1 cellular context compared by ENCODE assay signal in the genomic region with DNA sequence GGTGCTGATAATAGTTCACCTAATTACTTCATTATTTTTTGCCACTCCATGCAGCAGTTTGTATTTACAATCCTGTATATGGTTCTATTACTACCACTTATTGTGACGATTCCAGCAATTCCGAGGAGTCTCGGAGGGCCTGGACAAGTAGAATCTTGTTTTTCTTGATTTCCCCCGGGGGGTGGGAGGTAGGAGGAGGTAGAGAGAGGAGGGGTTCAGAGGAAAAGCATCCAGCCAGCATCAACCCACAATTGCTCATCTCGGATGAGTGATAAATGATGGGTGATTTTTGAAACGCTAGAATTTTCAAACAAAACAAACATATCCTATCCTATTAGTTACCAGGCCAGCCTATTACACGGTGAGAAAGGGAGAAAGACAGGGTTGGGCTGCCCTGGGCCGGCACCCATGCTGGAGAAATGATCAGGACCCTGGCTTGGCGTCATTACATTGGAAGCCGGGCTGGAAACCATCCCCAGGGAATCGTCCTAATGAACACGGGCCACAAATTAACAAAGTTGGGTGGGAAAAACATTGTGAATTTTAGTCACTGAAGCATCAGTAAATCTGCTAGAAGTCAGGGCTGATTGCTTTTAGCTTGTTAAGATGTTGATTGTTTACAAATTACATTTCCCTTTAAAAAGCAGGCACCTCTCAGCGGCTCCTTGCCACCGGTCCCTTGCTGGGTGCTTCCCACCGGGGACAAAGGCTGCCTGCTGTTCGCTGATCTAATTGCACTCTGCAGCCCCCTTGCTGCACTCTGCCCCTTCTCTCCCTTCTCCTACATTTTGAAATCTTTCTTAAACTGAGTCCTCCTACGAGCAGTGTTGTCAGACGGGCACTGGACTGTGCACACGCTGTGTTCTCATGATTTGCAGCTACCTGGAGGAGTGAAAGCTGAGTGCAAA.
TF ChIP-seq lines count a peak whose summit lies in the region.

No MANE protein-coding gene starts in this region.

TF ChIP-seq in WTC11, 78 proteins besides CTCF, POLR2A, EP300 and RAD21 (continued from another document):
- 0 out of 2 replicates have a peak, but pooled peaks have one; percentile 24 for TF ChIP-seq TEAD1 (CRISPR knock-in tag; IDR thresholded peaks at IDR 0.05)
- TF ChIP-seq KAT7 (CRISPR knock-in tag; IDR thresholded peaks at IDR 0.05; ENCODE audit: borderline replicate concordance): no peak
- TF ChIP-seq ZNF423 (CRISPR knock-in tag; IDR thresholded peaks at IDR 0.05): peak; percentile 92
TF ChIP-seq in WTC11: peak in this region for 3.
